2 cellular contexts compared by ENCODE assay signal in the genomic region with DNA sequence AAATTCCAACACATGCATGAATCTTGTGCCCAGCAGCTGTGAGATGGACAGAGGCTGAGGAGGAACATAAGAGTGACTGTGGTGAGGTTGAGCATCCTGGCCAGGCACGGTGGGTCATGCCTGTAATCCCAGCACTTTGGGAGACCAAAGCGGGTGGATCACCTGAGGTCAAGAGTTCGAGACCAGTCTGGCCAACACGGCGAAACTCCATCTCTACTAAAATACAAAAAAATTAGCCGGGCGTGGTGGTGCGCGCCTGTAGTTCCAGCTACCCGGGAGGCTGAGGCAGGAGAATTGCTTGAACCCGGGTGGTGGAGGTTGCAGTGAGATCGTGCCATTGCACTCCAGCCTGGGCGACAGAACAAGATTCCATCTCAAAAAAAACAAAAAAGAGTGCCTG. TPM values are rescaled to one million over a fixed set of nuclear protein-coding genes. Genes with fewer than 3 reads are reported as not detected.
"Had no signal": no experiment of that assay in that cellular context is flagged by ENCODE, and none has a peak within 500 bp of the region (broad histone marks: within the 10 kb centered on the region; RNA-seq: fewer than 3 reads in every experiment).

No MANE protein-coding gene starts in this region.

RNA-seq across cellular contexts. Expression of a gene that starts 10.9 kb away (rescaled TPM):
- polyA plus RNA-seq: keratinocyte had no signal

RNA-seq across cellular contexts. Expression of a gene that starts 41.0 kb away (rescaled TPM):
- total RNA-seq: esophagus mucosa had no signal
- polyA plus RNA-seq: keratinocyte had no signal
